1 cellular context compared by ENCODE assay signal in the genomic region with DNA sequence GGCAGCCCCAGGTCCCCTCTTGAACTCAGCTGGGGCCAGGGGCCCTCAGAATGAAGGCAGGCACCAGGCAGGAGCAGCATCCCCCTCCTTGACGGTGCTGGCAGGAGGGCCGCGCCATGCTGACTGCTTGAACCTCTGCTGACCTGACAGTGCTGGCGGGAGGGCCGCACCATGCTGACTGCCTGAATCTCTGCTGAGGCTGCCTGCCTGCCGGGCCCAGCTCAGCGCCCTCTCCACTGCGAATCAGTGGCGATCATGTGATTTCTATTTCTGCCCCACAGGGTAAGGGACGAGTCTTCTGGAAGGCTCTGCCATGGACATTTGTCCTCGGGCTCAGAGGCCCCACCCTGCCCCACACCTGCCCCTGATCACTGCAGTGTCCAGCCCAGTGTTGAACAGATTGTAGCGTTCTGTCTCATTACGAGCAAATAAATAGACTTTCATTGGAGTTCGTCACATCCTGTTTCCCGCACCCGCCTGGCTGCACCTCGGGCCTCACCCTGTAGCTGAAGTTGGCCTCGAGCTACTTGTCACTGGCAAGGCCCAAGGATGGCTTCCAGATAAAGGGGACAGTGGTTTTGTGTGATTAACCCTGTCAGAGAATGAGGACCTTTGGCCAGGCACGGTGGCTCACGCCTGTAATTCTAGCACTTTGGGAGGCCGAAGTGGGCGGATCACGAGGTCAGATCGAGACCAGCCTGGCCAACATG.
TF ChIP-seq lines count a peak whose summit lies in the region.

No MANE protein-coding gene starts in this region.

TF ChIP-seq in SK-N-SH, 30 proteins besides CTCF, POLR2A, EP300 and RAD21:
- TF ChIP-seq, protein P1, sequence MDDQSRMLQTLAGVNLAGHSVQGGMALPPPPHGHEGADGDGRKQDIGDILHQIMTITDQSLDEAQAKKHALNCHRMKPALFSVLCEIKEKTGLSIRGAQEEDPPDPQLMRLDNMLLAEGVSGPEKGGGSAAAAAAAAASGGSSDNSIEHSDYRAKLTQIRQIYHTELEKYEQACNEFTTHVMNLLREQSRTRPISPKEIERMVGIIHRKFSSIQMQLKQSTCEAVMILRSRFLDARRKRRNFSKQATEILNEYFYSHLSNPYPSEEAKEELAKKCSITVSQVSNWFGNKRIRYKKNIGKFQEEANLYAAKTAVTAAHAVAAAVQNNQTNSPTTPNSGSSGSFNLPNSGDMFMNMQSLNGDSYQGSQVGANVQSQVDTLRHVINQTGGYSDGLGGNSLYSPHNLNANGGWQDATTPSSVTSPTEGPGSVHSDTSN (IDR thresholded peaks at IDR 0.05): no peak
- TF ChIP-seq FOXJ3 (CRISPR knock-in tag; IDR thresholded peaks at IDR 0.05): no peak
- TF ChIP-seq, protein P2, sequence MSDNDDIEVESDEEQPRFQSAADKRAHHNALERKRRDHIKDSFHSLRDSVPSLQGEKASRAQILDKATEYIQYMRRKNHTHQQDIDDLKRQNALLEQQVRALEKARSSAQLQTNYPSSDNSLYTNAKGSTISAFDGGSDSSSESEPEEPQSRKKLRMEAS (IDR thresholded peaks at IDR 0.05; ENCODE audit: low read depth): no peak
